ENCODE assay signal across 18 cellular contexts in genomic region chr3:123833398-123833785, GRCh38. TPM values are rescaled to one million over a fixed set of nuclear protein-coding genes. Genes with fewer than 3 reads are reported as not detected.
"Had no signal": no experiment of that assay in that cellular context is flagged by ENCODE, and none has a peak within 500 bp of the region (broad histone marks: within the 10 kb centered on the region; RNA-seq: fewer than 3 reads in every experiment).

No MANE protein-coding gene starts in this region.

- H3K4me3 ChIP-seq: esophagus muscularis mucosa, pancreas, upper lobe of right lung had no signal

- H3K36me3 ChIP-seq: esophagus muscularis mucosa, pancreas, upper lobe of right lung had no signal

- H3K9me3 ChIP-seq: pancreas had no signal

- H3K4me1 ChIP-seq: pancreas, upper lobe of right lung had no signal

- H3K27ac Mint-ChIP-seq: activated naive CD8-positive, alpha-beta T cell treated with anti-CD3 and anti-CD28 coated beads for 36 hours; activated T-helper 1 cell treated with anti-CD3 and anti-CD28 coated beads, Interleukin-12 subunit alpha, Interleukin-12 subunit beta, Interleukin-2, Interleukin-4 antibody, amounts not matched to agents 30 ng/mL and 10 ng/mL and 1 ng/mL, durations not matched to agents 14 hours and 24 hours and 36 hours; brain; naive thymus-derived CD8-positive, alpha-beta T cell; T-helper 2 cell treated with Interferon-gamma antibody and Interleukin-4, amounts not matched to agents 5 μg/mL and 100 μg/mL, for 36 hours had no signal

- H3K4me3 Mint-ChIP-seq: activated naive CD8-positive, alpha-beta T cell treated with anti-CD3 and anti-CD28 coated beads for 36 hours; activated T-helper 1 cell treated with anti-CD3 and anti-CD28 coated beads, Interleukin-12 subunit alpha, Interleukin-12 subunit beta, Interleukin-2, Interleukin-4 antibody, amounts not matched to agents 30 ng/mL and 10 ng/mL and 1 ng/mL, durations not matched to agents 14 hours and 24 hours and 36 hours; brain; naive thymus-derived CD8-positive, alpha-beta T cell; T-helper 2 cell treated with Interferon-gamma antibody and Interleukin-4, amounts not matched to agents 5 μg/mL and 100 μg/mL, for 36 hours had no signal

- H3K27ac ChIP-seq: esophagus muscularis mucosa, pancreas, upper lobe of right lung had no signal

- H3K4me1 Mint-ChIP-seq: activated naive CD8-positive, alpha-beta T cell treated with anti-CD3 and anti-CD28 coated beads for 36 hours; brain; naive thymus-derived CD8-positive, alpha-beta T cell had no signal

- DNase-seq: activated CD4-positive, alpha-beta T cell treated with anti-CD3 and anti-CD28 coated beads, Interleukin-2, amount 50 U/mL, for 4 hours; activated naive CD8-positive, alpha-beta T cell treated with anti-CD3 and anti-CD28 coated beads for 36 hours; cerebellar nuclear complex; cortex of kidney; foreskin melanocyte; glutamatergic neuron; hippocampal formation; left cardiac atrium; naive thymus-derived CD8-positive, alpha-beta T cell; pancreas; stimulated activated CD4-positive, alpha-beta T cell treated with anti-CD3 and anti-CD28 coated beads, Interleukin-1b, Interleukin-23, amount 100 ng/mL, for 48 hours; stimulated activated CD8-positive, alpha-beta memory T cell treated with anti-CD3 and anti-CD28 coated beads, Interleukin-4, amount 100 ng/mL, for 48 hours; stimulated activated naive CD4-positive, alpha-beta T cell; upper lobe of right lung had no signal

- H3K27me3 ChIP-seq: esophagus muscularis mucosa, pancreas, upper lobe of right lung had no signal

- H3K36me3 Mint-ChIP-seq: activated naive CD8-positive, alpha-beta T cell treated with anti-CD3 and anti-CD28 coated beads for 36 hours; brain had no signal

RNA-seq across cellular contexts. Expression of gene MYLK, which starts 50.7 kb away (rescaled TPM):
- total RNA-seq: activated naive CD8-positive, alpha-beta T cell treated with anti-CD3 and anti-CD28 coated beads for 36 hours; naive thymus-derived CD8-positive, alpha-beta T cell had no signal
